9 cellular contexts compared by ENCODE assay signal in the genomic region with DNA sequence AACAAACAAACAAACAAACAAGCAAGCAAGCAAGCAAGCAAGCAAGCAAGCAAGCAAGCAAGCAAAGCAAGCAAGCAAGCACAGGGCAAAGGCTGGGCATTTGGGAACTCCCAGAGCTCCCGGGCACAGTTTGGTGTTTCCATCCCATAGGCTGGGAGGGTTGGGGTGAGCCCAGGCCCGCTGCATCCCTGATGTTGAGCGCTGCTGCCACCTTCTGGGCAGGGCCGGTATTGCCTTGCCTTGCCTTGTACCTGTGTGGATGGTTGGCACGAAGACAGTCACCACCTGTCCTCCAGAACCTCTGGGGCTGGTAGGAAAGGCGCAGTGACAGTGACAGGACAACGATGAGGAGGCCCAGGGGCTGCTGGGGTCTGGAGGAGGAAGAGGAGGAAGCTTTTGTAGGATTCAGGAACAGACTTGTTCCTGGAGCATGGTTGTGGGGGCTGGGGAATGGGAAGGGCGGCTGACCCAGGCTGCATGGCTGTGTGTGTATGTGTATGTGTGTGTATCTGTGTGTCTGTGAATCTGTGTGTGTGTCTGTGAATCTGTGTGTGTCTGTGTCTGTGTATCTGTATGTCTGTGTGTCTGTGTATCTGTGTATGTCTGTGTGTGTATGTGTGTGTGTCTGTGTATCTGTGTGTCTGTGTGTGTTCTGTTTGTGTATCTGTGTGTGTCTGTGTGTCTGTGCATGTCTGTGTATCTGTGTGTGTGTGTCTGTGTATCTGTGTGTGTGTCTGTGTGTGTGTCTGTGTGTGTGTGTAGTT. TPM values are rescaled to one million over a fixed set of nuclear protein-coding genes. Genes with fewer than 3 reads are reported as not detected.
DNase-seq lines count a peak whose midpoint lies in the region; ATAC-seq and TF ChIP-seq lines count a peak whose summit lies in the region.
"Had no signal": no experiment of that assay in that cellular context is flagged by ENCODE, and none has a peak within 500 bp of the region (broad histone marks: within the 10 kb centered on the region; RNA-seq: fewer than 3 reads in every experiment).

No MANE protein-coding gene starts in this region.

- H3K4me3 Mint-ChIP-seq in activated CD4-positive, alpha-beta memory T cell treated with anti-CD3 and anti-CD28 coated beads for 36 hours: no peak overlapping the region
- H3K4me3 Mint-ChIP-seq: stimulated activated naive CD8-positive, alpha-beta T cell treated with anti-CD3 and anti-CD28 coated beads, Interleukin-15, Interleukin-2, amounts not matched to agents 100 ng/mL and 50 ng/mL, for 24 hours had no signal

- ATAC-seq in GM19023 (IDR thresholded peaks at IDR 0.05; ENCODE audit: unreplicated experiment) (peak; percentile 95), HG03378 (IDR thresholded peaks at IDR 0.05; ENCODE audit: unreplicated experiment) (peak; percentile 73)

- H3K36me3 Mint-ChIP-seq in activated CD4-positive, alpha-beta memory T cell treated with anti-CD3 and anti-CD28 coated beads for 36 hours: no peaks in the 10 kb centered on the region

- no peak overlapping the region for H3K4me3 ChIP-seq in AG10803 (ENCODE audit: low read length)

- no peak overlapping the region for H3K27ac Mint-ChIP-seq in activated CD4-positive, alpha-beta memory T cell treated with anti-CD3 and anti-CD28 coated beads for 36 hours
- H3K27ac Mint-ChIP-seq: stimulated activated naive CD8-positive, alpha-beta T cell treated with anti-CD3 and anti-CD28 coated beads, Interleukin-15, Interleukin-2, amounts not matched to agents 100 ng/mL and 50 ng/mL, for 24 hours had no signal

- H3K9me3 Mint-ChIP-seq in activated CD4-positive, alpha-beta memory T cell treated with anti-CD3 and anti-CD28 coated beads for 36 hours: no peaks in the 10 kb centered on the region
- H3K9me3 Mint-ChIP-seq: stimulated activated naive CD8-positive, alpha-beta T cell treated with anti-CD3 and anti-CD28 coated beads, Interleukin-15, Interleukin-2, amounts not matched to agents 100 ng/mL and 50 ng/mL, for 24 hours had no signal

- POLR2A ChIA-PET in activated CD4-positive, alpha-beta memory T cell treated with anti-CD3 and anti-CD28 coated beads for 36 hours (lab: Charles Lee): no interaction called here

- peak; percentile 93 for TF ChIP-seq CTCF in AG10803 (conservative IDR thresholded peaks at IDR 0.05; ENCODE audit: low read length)

- no peaks in the 10 kb centered on the region for H3K4me1 Mint-ChIP-seq in activated CD4-positive, alpha-beta memory T cell treated with anti-CD3 and anti-CD28 coated beads for 36 hours (ENCODE audit: low read depth)

- H3K27me3 Mint-ChIP-seq in activated CD4-positive, alpha-beta memory T cell treated with anti-CD3 and anti-CD28 coated beads for 36 hours: peaks cover 5% of the 10 kb centered on the region

- DNase-seq in AG10803 (ENCODE audit: low read depth) (peak; percentile 56), NCI-H82 (lab: John Stamatoyannopoulos, UW) (peak; percentile 87), dermis microvascular lymphatic vessel endothelial cell (ENCODE audit: low read depth in 2 of 2) (peak; percentile 37 to 69), lung microvascular endothelial cell (ENCODE audit: low read depth in 2 of 2) (peak; percentile 67 to 80)
- DNase-seq in activated CD4-positive, alpha-beta memory T cell treated with anti-CD3 and anti-CD28 coated beads for 36 hours: peak; percentile 93
- DNase-seq in stimulated activated CD8-positive, alpha-beta memory T cell treated with anti-CD3 and anti-CD28 coated beads, Interleukin-15, amount 100 ng/mL, for 1 hour (ENCODE audit: low read depth): peak; percentile 97

- intact Hi-C loops in activated CD4-positive, alpha-beta memory T cell treated with anti-CD3 and anti-CD28 coated beads for 36 hours (cut with micrococcal nuclease): loop anchor here (1.0 kb wide), 1 partner anchor 119 kb away; no protein-coding TSS in a partner anchor

- CTCF ChIA-PET in activated CD4-positive, alpha-beta memory T cell treated with anti-CD3 and anti-CD28 coated beads for 36 hours (lab: Charles Lee): interaction anchor here (0.6 to 5.1 kb wide), 29 partner anchors 9 to 207 kb away, joined by 3 to 94 read pairs (median 4); a partner anchor contains a TSS

RNA-seq across cellular contexts. Expression of a gene that starts 6.4 kb away (rescaled TPM):
- 10 to 100 TPM; 31.8 to 39.2 TPM for total RNA-seq in activated CD4-positive, alpha-beta memory T cell treated with anti-CD3 and anti-CD28 coated beads for 36 hours
- total RNA-seq in dermis microvascular lymphatic vessel endothelial cell (7.0 and 7.2 TPM in 2 replicates), lung microvascular endothelial cell (4.0 and 7.2 TPM in 2 replicates)

RNA-seq across cellular contexts. Expression of a gene that starts 12.7 kb away (rescaled TPM):
- total RNA-seq in activated CD4-positive, alpha-beta memory T cell treated with anti-CD3 and anti-CD28 coated beads for 36 hours: 10 to 100 TPM; 14.7 to 16.8 TPM
- total RNA-seq in dermis microvascular lymphatic vessel endothelial cell (7.1 and 7.7 TPM in 2 replicates), lung microvascular endothelial cell (5.2 and 7.2 TPM in 2 replicates)

RNA-seq across cellular contexts. Expression of a gene that starts 42.5 kb away (rescaled TPM):
- 10 to 100 TPM; 92.0 to 94.0 TPM for total RNA-seq in activated CD4-positive, alpha-beta memory T cell treated with anti-CD3 and anti-CD28 coated beads for 36 hours
- 33.1 and 38.0 TPM in 2 replicates for total RNA-seq in dermis microvascular lymphatic vessel endothelial cell
- total RNA-seq in lung microvascular endothelial cell: 30.6 and 31.2 TPM in 2 replicates

RNA-seq across cellular contexts. Expression of a gene that starts 42.6 kb away (rescaled TPM):
- 1 to 10 TPM; 6.1 to 6.3 TPM for total RNA-seq in activated CD4-positive, alpha-beta memory T cell treated with anti-CD3 and anti-CD28 coated beads for 36 hours
- total RNA-seq in dermis microvascular lymphatic vessel endothelial cell (1.0 and 2.0 TPM in 2 replicates), lung microvascular endothelial cell (1.7 and 2.4 TPM in 2 replicates)

RNA-seq across cellular contexts. Expression of a gene that starts 44.2 kb away (rescaled TPM):
- total RNA-seq in activated CD4-positive, alpha-beta memory T cell treated with anti-CD3 and anti-CD28 coated beads for 36 hours: not detected
- total RNA-seq in dermis microvascular lymphatic vessel endothelial cell (0.13 and 0.26 TPM in 2 replicates), lung microvascular endothelial cell (0.44 and 0.60 TPM in 2 replicates)
